In genomic region chr16:13234999-13235398, GRCh38 we compare ENCODE assay signal across 2 cellular contexts.
A peak's percentile ranks its signal among the peaks of the same experiment; 100 is the strongest.
TF ChIP-seq lines count a peak whose summit lies in the region.

No MANE protein-coding gene starts in this region.

TF ChIP-seq in HepG2, 621 proteins besides CTCF, POLR2A, EP300 and RAD21:
- TF ChIP-seq SAFB2 (CRISPR knock-in tag; IDR thresholded peaks at IDR 0.05; ENCODE audit: borderline replicate concordance, low read depth): no peak
- 0 out of 2 replicates have a peak, but pooled peaks have one; percentile 37 for TF ChIP-seq FOXO4 (CRISPR knock-in tag; conservative IDR thresholded peaks at IDR 0.05)
- no peak for TF ChIP-seq MIXL1 (CRISPR knock-in tag; IDR thresholded peaks at IDR 0.05)
- TF ChIP-seq ZNF710 (CRISPR knock-in tag; IDR thresholded peaks at IDR 0.05; ENCODE audit: borderline replicate concordance): 0 out of 2 replicates have a peak, but pooled peaks have one; percentile 25
- TF ChIP-seq RNF219 (CRISPR knock-in tag; IDR thresholded peaks at IDR 0.05): no peak

TF ChIP-seq in H1, 55 proteins besides CTCF, POLR2A, EP300 and RAD21:
- TF ChIP-seq BACH1 (IDR thresholded peaks at IDR 0.05; ENCODE audit: low read length) (no peak), ASH2L (IDR thresholded peaks at IDR 0.05; ENCODE audit: low read length) (no peak), SP4 (IDR thresholded peaks at IDR 0.05; ENCODE audit: low read length) (no peak), POLR2AphosphoS5 (IDR thresholded peaks at IDR 0.05; ENCODE audit: low read depth, low read length) (no peak), ZNF274 (IDR thresholded peaks at IDR 0.05; ENCODE audit: borderline replicate concordance, extremely low read depth, low read length) (no peak), RFX5 (IDR thresholded peaks at IDR 0.05; ENCODE audit: borderline replicate concordance, low read depth, low read length) (no peak), NRF1 (IDR thresholded peaks at IDR 0.05; ENCODE audit: low read depth, low read length) (no peak), SP1 (IDR thresholded peaks at IDR 0.05; ENCODE audit: low read depth, low read length) (no peak), KDM5A (IDR thresholded peaks at IDR 0.05; ENCODE audit: low read length) (no peak), KDM4A (IDR thresholded peaks at IDR 0.05; ENCODE audit: low read depth, low read length, severe bottlenecking) (no peak), RNF2 (IDR thresholded peaks at IDR 0.05; ENCODE audit: borderline replicate concordance, low read depth, low read length, missing control alignments, poor library complexity, severe bottlenecking) (no peak), JUND (IDR thresholded peaks at IDR 0.05; ENCODE audit: low read length) (no peak), EGR1 (IDR thresholded peaks at IDR 0.05; ENCODE audit: borderline replicate concordance, low read depth, low read length) (no peak), RXRA (IDR thresholded peaks at IDR 0.05; ENCODE audit: insufficient read depth, low read depth, low read length) (no peak), PHF8 (conservative IDR thresholded peaks at IDR 0.05; ENCODE audit: low read depth, low read length) (no peak)
